Comparison of ENCODE assay signal across 13 cellular contexts in genomic region chr14:22915886-22916521, GRCh38. TPM values are rescaled to one million over a fixed set of nuclear protein-coding genes. Genes with fewer than 3 reads are reported as not detected.
A peak's percentile ranks its signal among the peaks of the same experiment; 100 is the strongest.
DNase-seq lines count a peak whose midpoint lies in the region; ATAC-seq, FAIRE-seq and TF ChIP-seq lines count a peak whose summit lies in the region.
"Had no signal": no experiment of that assay in that cellular context is flagged by ENCODE, and none has a peak within 500 bp of the region (broad histone marks: within the 10 kb centered on the region; RNA-seq: fewer than 3 reads in every experiment).

No MANE protein-coding gene starts in this region.

- peaks cover 14 to 72% (median 44%) of the 10 kb centered on the region in 4 donors for H3K4me1 Mint-ChIP-seq in CD4-positive, alpha-beta memory T cell
- H3K4me1 Mint-ChIP-seq in neural crest cell = peaks cover 34% of the 10 kb centered on the region
- peaks cover 21% of the 10 kb centered on the region for H3K4me1 Mint-ChIP-seq in activated T-helper 17 cell treated with anti-CD3 and anti-CD28 coated beads, Interleukin-2, amount 50 U/mL, for 72 hours

- no peak overlapping the region for H3K9ac ChIP-seq in H1 (replicated peaks in 1 of 4; ENCODE audit: extremely low read depth in 1 of 4, low read depth in 3 of 4, low read length in 3 of 4)

- CTCF ChIA-PET in CD4-positive, alpha-beta memory T cell (lab: Charles Lee; ENCODE audit: partially characterized antibody) = interaction anchor here (1.0 to 6.6 kb wide), 10 partner anchors 8 to 153 kb away, joined by 3 to 72 read pairs (median 5); partner anchors contain the start of genes LRP10 and PRMT5
- CTCF ChIA-PET in H1 (lab: Charles Lee; ENCODE audit: partially characterized antibody) = interaction anchor here (0.7 to 5.0 kb wide), 8 partner anchors 15 to 457 kb away, joined by 3 to 40 read pairs (median 4); no protein-coding TSS in a partner anchor
- CTCF ChIA-PET in HEK293T (lab: Yijun Ruan, JAX) = interaction anchor here (0.6 to 1.4 kb wide), 2 partner anchors 14 to 15 kb away, joined by 3 to 4 read pairs; no protein-coding TSS in a partner anchor

- H3K23ac ChIP-seq in H1 (ENCODE audit: insufficient read length) = no peak overlapping the region

- no peak overlapping the region for H4K5ac ChIP-seq in H1 (ENCODE audit: insufficient read length, low read depth, low read length)

- H3K27ac Mint-ChIP-seq in CD4-positive, alpha-beta memory T cell = peak overlapping the region in 4 of 7 donors; percentile 19 to 100 (median 71)
- no peak overlapping the region for H3K27ac Mint-ChIP-seq in neural crest cell (ENCODE audit: unreplicated experiment)
- H3K27ac Mint-ChIP-seq in activated T-helper 17 cell treated with anti-CD3 and anti-CD28 coated beads, Interleukin-2, amount 50 U/mL, for 72 hours = no peak overlapping the region

- H3K36me3 Mint-ChIP-seq in CD4-positive, alpha-beta memory T cell = peaks cover 2 to 57% of the 10 kb centered on the region in 2 donors
- peaks cover 15% of the 10 kb centered on the region for H3K36me3 Mint-ChIP-seq in neural crest cell (ENCODE audit: low read depth)
- peaks cover 93% of the 10 kb centered on the region for H3K36me3 Mint-ChIP-seq in activated T-helper 17 cell treated with anti-CD3 and anti-CD28 coated beads, Interleukin-2, amount 50 U/mL, for 72 hours (ENCODE audit: low read depth)

- H3K9me3 Mint-ChIP-seq in CD4-positive, alpha-beta memory T cell = peaks cover 0 to 8% (median 0%) of the 10 kb centered on the region in 8 donors
- H3K9me3 Mint-ChIP-seq in neural crest cell = no peaks in the 10 kb centered on the region
- H3K9me3 Mint-ChIP-seq in activated T-helper 17 cell treated with anti-CD3 and anti-CD28 coated beads, Interleukin-2, amount 50 U/mL, for 72 hours = no peaks in the 10 kb centered on the region

- H3K4ac ChIP-seq in H1 (replicated peaks; ENCODE audit: insufficient read length, low read depth, low read length) = no peak overlapping the region

- no peak for TF ChIP-seq CTCF in H1 (IDR thresholded peaks at IDR 0.05; ENCODE audit: control extremely low read depth in 1 of 3, insufficient read depth in 1 of 3, low read depth in 1 of 3, low read length in 3 of 3)
- TF ChIP-seq CTCF in neural crest cell (conservative IDR thresholded peaks at IDR 0.05) = no peak

- peaks cover 10% of the 10 kb centered on the region for H3K36me3 ChIP-seq in CD4-positive, alpha-beta memory T cell (ENCODE audit: insufficient read depth, low read length)
- H3K36me3 ChIP-seq in H1 (ENCODE audit: control insufficient read depth in 2 of 4, insufficient read depth in 4 of 4, low read length in 3 of 4) = peaks cover 2 to 18% (median 6%) of the 10 kb centered on the region in 4 experiments; a peak in 6 of 8 replicates

- no peak overlapping the region for H3K27ac ChIP-seq in CD4-positive, alpha-beta memory T cell (ENCODE audit: low read depth, low read length)
- no peak overlapping the region for H3K27ac ChIP-seq in H1 (ENCODE audit: low read depth, low read length)

- peaks cover 0 to 1% of the 10 kb centered on the region in 2 experiments for H4K20me1 ChIP-seq in H1 (replicated peaks in 1 of 2; ENCODE audit: control insufficient read depth in 1 of 2, insufficient read depth in 2 of 2, low read length in 2 of 2)

- no peak overlapping the region for H2BK5ac ChIP-seq in H1 (ENCODE audit: low read depth, low read length)

- intact Hi-C loops in CD4-positive, alpha-beta memory T cell (cut with micrococcal nuclease) = loop anchor here (5.0 kb wide), 1 partner anchor 89 kb away; the partner anchor contains the start of gene MRPL52

- no peak for FAIRE-seq in H1 (lab: Jason Lieb, UNC)

- H2BK120ac ChIP-seq in H1 (replicated peaks; ENCODE audit: low read depth, low read length) = no peak overlapping the region

- H2AFZ ChIP-seq in H1 (ENCODE audit: low read length) = no peak overlapping the region

- peaks cover 4% of the 10 kb centered on the region; the same call in 1 of the 2 replicates for H3K23me2 ChIP-seq in H1 (ENCODE audit: low read depth, low read length)

- POLR2A ChIA-PET in CD4-positive, alpha-beta memory T cell (lab: Charles Lee; ENCODE audit: partially characterized antibody) = interaction anchor here (0.6 to 5.4 kb wide), 7 partner anchors 9 to 326 kb away, joined by 3 to 52 read pairs (median 5); partner anchors contain the start of genes LRP10 and REM2
- POLR2A ChIA-PET in H1 (lab: Charles Lee; ENCODE audit: partially characterized antibody) = interaction anchor here (1.0 to 2.4 kb wide), 5 partner anchors 8 to 95 kb away, joined by 3 to 7 read pairs (median 4); no protein-coding TSS in a partner anchor
- POLR2A ChIA-PET in HEK293T (lab: Yijun Ruan, JAX) = interaction anchor here (0.8 to 1.5 kb wide), 3 partner anchors 14 to 20 kb away, joined by 3 to 5 read pairs (median 3); no protein-coding TSS in a partner anchor

- no peak overlapping the region for H4K8ac ChIP-seq in H1 (ENCODE audit: extremely low read depth, insufficient read depth, low read length)

- WGBS in H1 (ENCODE audit: extremely low coverage in 1 of 2, insufficient coverage in 1 of 2, insufficient read length in 1 of 2, insufficient replicate concordance in 2 of 2, low coverage in 1 of 2, low lambda C conversion rate in 2 of 2, missing lambda C conversion rate in 1 of 2), 2 experiments = 94% methylated on average over 8 of the region's 8 CpGs; no CpG with 5 or more reads in 1 of the 2 experiments

- no peak overlapping the region for H3K56ac ChIP-seq in H1 (replicated peaks; ENCODE audit: insufficient read length, low read depth, low read length)

- H2BK12ac ChIP-seq in H1 (ENCODE audit: low read depth, low read length) = no peak overlapping the region

- H3K4me2 ChIP-seq in H1 (ENCODE audit: insufficient read depth in 1 of 2, low read depth in 2 of 2, low read length in 2 of 2) = no peak overlapping the region

- no peaks in the 10 kb centered on the region for H3K79me1 ChIP-seq in H1 (ENCODE audit: low read depth, low read length)

- TF ChIP-seq RAD21 in H1 (IDR thresholded peaks at IDR 0.05 in 1 of 2, conservative IDR thresholded peaks at IDR 0.05 in 1 of 2; ENCODE audit: low read depth in 2 of 2, low read length in 2 of 2) = no peak

- H2AK5ac ChIP-seq in H1 (ENCODE audit: low read depth, low read length) = no peak overlapping the region

- TF ChIP-seq EP300 in H1 (IDR thresholded peaks at IDR 0.05; ENCODE audit: borderline replicate concordance in 1 of 2, low read depth in 2 of 2, low read length in 2 of 2) = no peak

- H3K4me3 Mint-ChIP-seq in CD4-positive, alpha-beta memory T cell = peak overlapping the region in 1 of 8 donors; percentile 39
- H3K4me3 Mint-ChIP-seq in neural crest cell = peak overlapping the region; percentile 95
- H3K4me3 Mint-ChIP-seq in activated T-helper 17 cell treated with anti-CD3 and anti-CD28 coated beads, Interleukin-2, amount 50 U/mL, for 72 hours = no peak overlapping the region

- H3K9me3 ChIP-seq in CD4-positive, alpha-beta memory T cell (ENCODE audit: control insufficient read depth in 1 of 2, low read length in 2 of 2) = no peaks in the 10 kb centered on the region
- H3K9me3 ChIP-seq in H1 (ENCODE audit: insufficient read depth in 2 of 2, low read depth in 1 of 2, low read length in 1 of 2) = no peaks in the 10 kb centered on the region

- no peak overlapping the region for H4K91ac ChIP-seq in H1 (replicated peaks; ENCODE audit: insufficient read length, low read length)

- no peak for DNase-seq in CD4-positive, alpha-beta memory T cell
- DNase-seq in NOMO-1 treated with dmso at 0.1 percent for 144 hours (lab: John Stamatoyannopoulos, UW; ENCODE audit: unreplicated experiment) (peak; percentile 71), H1 (ENCODE audit: low read depth in 1 of 2, low spot score in 2 of 2) (no peak), neural crest cell (ENCODE audit: low read depth, low spot score) (no peak), HEK293T (ENCODE audit: extremely low spot score) (no peak), HCEC 1CT (no peak)
- DNase-seq: activated CD4-positive, alpha-beta T cell treated with anti-CD3 and anti-CD28 coated beads, Interleukin-2, amount 50 U/mL, for 48 hours; KG1; mesendoderm had no signal

- H3K27me3 ChIP-seq in CD4-positive, alpha-beta memory T cell (ENCODE audit: insufficient read depth, low read length) = no peaks in the 10 kb centered on the region
- no peaks in the 10 kb centered on the region; a peak in 1 of 7 replicates for H3K27me3 ChIP-seq in H1 (replicated peaks in 1 of 4; ENCODE audit: control insufficient read depth in 3 of 4, extremely low read depth in 1 of 4, insufficient read depth in 3 of 4, low read length in 3 of 4)

- ATAC-seq in GM19452 (IDR thresholded peaks at IDR 0.05; ENCODE audit: unreplicated experiment) = no peak
- ATAC-seq in activated T-helper 17 cell treated with anti-CD3 and anti-CD28 coated beads, Interleukin-2, amount 50 U/mL, for 72 hours (replicated peaks) = no peak
- ATAC-seq: sciatic nerve, SK-N-SH treated with all-trans-retinoic acid at 6 μM for 48 hours had no signal

- no peak for TF ChIP-seq POLR2A in H1 (IDR thresholded peaks at IDR 0.05; ENCODE audit: control extremely low read depth in 1 of 2, low read depth in 2 of 2, low read length in 2 of 2)

- no peak overlapping the region for H2BK15ac ChIP-seq in H1 (ENCODE audit: low read length)

- H3K18ac ChIP-seq in H1 (ENCODE audit: extremely low read depth, low read length) = no peak overlapping the region

- no peak overlapping the region for H2BK20ac ChIP-seq in H1 (ENCODE audit: low read length)

- H3K4me3 ChIP-seq in CD4-positive, alpha-beta memory T cell (ENCODE audit: low read length in 2 of 2) = no peak overlapping the region
- no peak overlapping the region for H3K4me3 ChIP-seq in H1 (ENCODE audit: extremely low read depth in 1 of 4, insufficient read depth in 2 of 4, low read depth in 3 of 4, low read length in 4 of 4)

- H3K14ac ChIP-seq in H1 (ENCODE audit: insufficient read length) = no peak overlapping the region

- H3K27me3 Mint-ChIP-seq in CD4-positive, alpha-beta memory T cell = peaks cover 0 to 4% of the 10 kb centered on the region in 2 donors
- H3K27me3 Mint-ChIP-seq in neural crest cell (ENCODE audit: low read depth) = peaks cover 3% of the 10 kb centered on the region
- H3K27me3 Mint-ChIP-seq in activated T-helper 17 cell treated with anti-CD3 and anti-CD28 coated beads, Interleukin-2, amount 50 U/mL, for 72 hours = no peaks in the 10 kb centered on the region

- peaks cover 49% of the 10 kb centered on the region for H3K4me1 ChIP-seq in CD4-positive, alpha-beta memory T cell (ENCODE audit: insufficient read depth, low read length)
- peaks cover 0 to 7% (median 3%) of the 10 kb centered on the region in 4 experiments; a peak in 5 of 7 replicates for H3K4me1 ChIP-seq in H1 (replicated peaks in 1 of 4; ENCODE audit: control insufficient read depth in 3 of 4, insufficient read depth in 4 of 4, low read length in 3 of 4)

- H3K79me2 ChIP-seq in H1 (ENCODE audit: control insufficient read depth in 1 of 2, insufficient read depth in 2 of 2, low read length in 2 of 2) = peaks cover 2 to 29% of the 10 kb centered on the region in 2 experiments; a peak in 2 of 4 replicates

RNA-seq across cellular contexts. Expression of gene RBM23, which starts 2.9 kb away (rescaled TPM):
- 100 to 1,000 TPM; 119 to 123 TPM for total RNA-seq in CD4-positive, alpha-beta memory T cell
- 10 to 100 TPM; 57.1 to 58.3 TPM for polyA plus RNA-seq in CD4-positive, alpha-beta memory T cell
- total RNA-seq in H1 (2021; fragmentation: NEBNext Ultra II Directional; extraction: Animal tissue kit (Norgen Biotek cat#: 25700)) = 43.1 and 43.3 TPM in 2 replicates
- polyA plus RNA-seq in H1 (2011; rRNA removed) = 41.2 and 68.9 TPM in 2 replicates
- 53.5 TPM for polyA plus RNA-seq in H1 (2011; cell fraction: cytosol; rRNA removed)
- polyA plus RNA-seq in H1 (2011; cell fraction: nucleus; rRNA removed) = 49.5 TPM
- 32.4 to 44.1 TPM (median 38.9 TPM) in 4 replicates for polyA plus RNA-seq in H1 (2012, experiment 1 of 2)
- polyA plus RNA-seq in H1 (2012, experiment 2 of 2) = 17.9 TPM
- 33.8 TPM for polyA plus RNA-seq in H1 (2013, experiment 1 of 2)
- polyA plus RNA-seq in H1 (2013, experiment 2 of 2) = 33.5 TPM
- 47.4 and 52.2 TPM in 2 replicates for polyA minus RNA-seq in H1 (2011; rRNA and poly(A)+ RNA removed)
- 29.7 TPM for polyA minus RNA-seq in H1 (2011; cell fraction: cytosol; rRNA and poly(A)+ RNA removed)
- polyA minus RNA-seq in H1 (2011; cell fraction: nucleus; rRNA and poly(A)+ RNA removed) = 40.3 TPM
- 103 and 110 TPM in 2 replicates for total RNA-seq in neural crest cell
- total RNA-seq in activated T-helper 17 cell treated with anti-CD3 and anti-CD28 coated beads, Interleukin-2, amount 50 U/mL, for 72 hours = 10 to 100 TPM; 69.5 to 70.5 TPM

RNA-seq across cellular contexts. Expression of gene PRMT5, which starts 13.2 kb away (rescaled TPM):
- 10 to 100 TPM; 25.8 to 30.5 TPM for total RNA-seq in CD4-positive, alpha-beta memory T cell
- 10 to 100 TPM; 50.6 to 65.1 TPM for polyA plus RNA-seq in CD4-positive, alpha-beta memory T cell
- 159 and 171 TPM in 2 replicates for total RNA-seq in H1 (2021; fragmentation: NEBNext Ultra II Directional; extraction: Animal tissue kit (Norgen Biotek cat#: 25700))
- polyA plus RNA-seq in H1 (2011; rRNA removed) = 329 and 402 TPM in 2 replicates
- polyA plus RNA-seq in H1 (2011; cell fraction: cytosol; rRNA removed) = 274 TPM
- polyA plus RNA-seq in H1 (2011; cell fraction: nucleus; rRNA removed) = 275 TPM
- 145 to 187 TPM (median 170 TPM) in 4 replicates for polyA plus RNA-seq in H1 (2012, experiment 1 of 2)
- polyA plus RNA-seq in H1 (2012, experiment 2 of 2) = 336 TPM
- 113 TPM for polyA plus RNA-seq in H1 (2013, experiment 1 of 2)
- 99.5 TPM for polyA plus RNA-seq in H1 (2013, experiment 2 of 2)
- polyA minus RNA-seq in H1 (2011; rRNA and poly(A)+ RNA removed) = 439 and 469 TPM in 2 replicates
- 207 TPM for polyA minus RNA-seq in H1 (2011; cell fraction: cytosol; rRNA and poly(A)+ RNA removed)
- polyA minus RNA-seq in H1 (2011; cell fraction: nucleus; rRNA and poly(A)+ RNA removed) = 156 TPM
- 134 and 136 TPM in 2 replicates for total RNA-seq in neural crest cell
- total RNA-seq in activated T-helper 17 cell treated with anti-CD3 and anti-CD28 coated beads, Interleukin-2, amount 50 U/mL, for 72 hours = 100 to 1,000 TPM in 1 of 2 donors, 10 to 100 TPM in 1; 61.7 to 127 TPM

RNA-seq across cellular contexts. Expression of gene REM2, which starts 33.0 kb away (rescaled TPM):
- total RNA-seq in CD4-positive, alpha-beta memory T cell = 1 to 10 TPM; 4.4 to 4.6 TPM
- 1 to 10 TPM in 1 of 2 donors, under 1 TPM in 1; 0.55 to 1.5 TPM for polyA plus RNA-seq in CD4-positive, alpha-beta memory T cell
- 1.1 and 1.3 TPM in 2 replicates for total RNA-seq in H1 (2021; fragmentation: NEBNext Ultra II Directional; extraction: Animal tissue kit (Norgen Biotek cat#: 25700))
- polyA plus RNA-seq in H1 (2011; rRNA removed) = 0.78 and 1.00 TPM in 2 replicates
- polyA plus RNA-seq in H1 (2011; cell fraction: cytosol; rRNA removed) = 1.4 TPM
- polyA plus RNA-seq in H1 (2011; cell fraction: nucleus; rRNA removed) = 2.2 TPM
- 0.96 to 1.6 TPM (median 1.2 TPM) in 4 replicates for polyA plus RNA-seq in H1 (2012, experiment 1 of 2)
- polyA plus RNA-seq in H1 (2012, experiment 2 of 2) = 1.3 TPM
- 1.5 TPM for polyA plus RNA-seq in H1 (2013, experiment 1 of 2)
- 1.4 TPM for polyA plus RNA-seq in H1 (2013, experiment 2 of 2)
- polyA minus RNA-seq in H1 (2011; rRNA and poly(A)+ RNA removed) = 0.34 and 0.73 TPM in 2 replicates
- polyA minus RNA-seq in H1 (2011; cell fraction: cytosol; rRNA and poly(A)+ RNA removed) = not detected
- polyA minus RNA-seq in H1 (2011; cell fraction: nucleus; rRNA and poly(A)+ RNA removed) = 1.8 TPM
- 3.0 and 3.6 TPM in 2 replicates for total RNA-seq in neural crest cell
- 1 to 10 TPM in 1 of 2 donors, under 1 TPM in 1; 0.56 to 1.3 TPM for total RNA-seq in activated T-helper 17 cell treated with anti-CD3 and anti-CD28 coated beads, Interleukin-2, amount 50 U/mL, for 72 hours

RNA-seq across cellular contexts. Expression of gene HAUS4, which starts 40.9 kb away (rescaled TPM):
- 10 to 100 TPM; 32.6 to 35.7 TPM for total RNA-seq in CD4-positive, alpha-beta memory T cell
- 10 to 100 TPM; 29.1 to 31.3 TPM for polyA plus RNA-seq in CD4-positive, alpha-beta memory T cell
- 46.1 and 47.7 TPM in 2 replicates for total RNA-seq in H1 (2021; fragmentation: NEBNext Ultra II Directional; extraction: Animal tissue kit (Norgen Biotek cat#: 25700))
- 35.6 and 46.0 TPM in 2 replicates for polyA plus RNA-seq in H1 (2011; rRNA removed)
- polyA plus RNA-seq in H1 (2011; cell fraction: cytosol; rRNA removed) = 53.6 TPM
- 45.6 TPM for polyA plus RNA-seq in H1 (2011; cell fraction: nucleus; rRNA removed)
- polyA plus RNA-seq in H1 (2012, experiment 1 of 2) = 50.4 to 62.8 TPM (median 59.8 TPM) in 4 replicates
- 55.5 TPM for polyA plus RNA-seq in H1 (2012, experiment 2 of 2)
- 45.0 TPM for polyA plus RNA-seq in H1 (2013, experiment 1 of 2)
- polyA plus RNA-seq in H1 (2013, experiment 2 of 2) = 43.0 TPM
- polyA minus RNA-seq in H1 (2011; rRNA and poly(A)+ RNA removed) = 58.4 and 73.9 TPM in 2 replicates
- 29.0 TPM for polyA minus RNA-seq in H1 (2011; cell fraction: cytosol; rRNA and poly(A)+ RNA removed)
- 33.8 TPM for polyA minus RNA-seq in H1 (2011; cell fraction: nucleus; rRNA and poly(A)+ RNA removed)
- 58.7 and 62.7 TPM in 2 replicates for total RNA-seq in neural crest cell
- total RNA-seq in activated T-helper 17 cell treated with anti-CD3 and anti-CD28 coated beads, Interleukin-2, amount 50 U/mL, for 72 hours = 10 to 100 TPM; 60.6 to 78.5 TPM

RNA-seq across cellular contexts. Expression of gene LRP10, which starts 44.5 kb away (rescaled TPM):
- 10 to 100 TPM; 93.1 to 98.1 TPM for total RNA-seq in CD4-positive, alpha-beta memory T cell
- polyA plus RNA-seq in CD4-positive, alpha-beta memory T cell = 100 to 1,000 TPM in 1 of 2 donors, 10 to 100 TPM in 1; 92.0 to 118 TPM
- total RNA-seq in H1 (2021; fragmentation: NEBNext Ultra II Directional; extraction: Animal tissue kit (Norgen Biotek cat#: 25700)) = 15.6 and 15.7 TPM in 2 replicates
- 12.4 and 22.8 TPM in 2 replicates for polyA plus RNA-seq in H1 (2011; rRNA removed)
- 10.6 TPM for polyA plus RNA-seq in H1 (2011; cell fraction: cytosol; rRNA removed)
- polyA plus RNA-seq in H1 (2011; cell fraction: nucleus; rRNA removed) = 21.0 TPM
- polyA plus RNA-seq in H1 (2012, experiment 1 of 2) = 10.6 to 17.3 TPM (median 14.7 TPM) in 4 replicates
- 13.0 TPM for polyA plus RNA-seq in H1 (2012, experiment 2 of 2)
- 15.4 TPM for polyA plus RNA-seq in H1 (2013, experiment 1 of 2)
- polyA plus RNA-seq in H1 (2013, experiment 2 of 2) = 15.6 TPM
- polyA minus RNA-seq in H1 (2011; rRNA and poly(A)+ RNA removed) = 21.1 and 22.8 TPM in 2 replicates
- polyA minus RNA-seq in H1 (2011; cell fraction: cytosol; rRNA and poly(A)+ RNA removed) = 13.1 TPM
- 11.9 TPM for polyA minus RNA-seq in H1 (2011; cell fraction: nucleus; rRNA and poly(A)+ RNA removed)
- total RNA-seq in neural crest cell = 14.3 and 16.3 TPM in 2 replicates
- total RNA-seq in activated T-helper 17 cell treated with anti-CD3 and anti-CD28 coated beads, Interleukin-2, amount 50 U/mL, for 72 hours = 10 to 100 TPM; 61.3 to 78.1 TPM

Comparison
In these comparisons a context has a peak if more than half of its experiments do, and no peak if none do; other contexts are left out.
1. H3K27ac Mint-ChIP-seq: peak in CD4-positive, alpha-beta memory T cell (4 of 7); none in neural crest cell (single experiment) and activated T-helper 17 cell treated with anti-CD3 and anti-CD28 coated beads, Interleukin-2, amount 50 U/mL, for 72 hours (single experiment).